In genomic region chr1:211335507-211336157, GRCh38 we compare ENCODE assay signal across 1 cellular context.
TF ChIP-seq lines count a peak whose summit lies in the region.

No MANE protein-coding gene starts in this region.

TF ChIP-seq in GM23338, 12 proteins besides CTCF, POLR2A, EP300 and RAD21 (continued from another document):
- no peak for TF ChIP-seq REST (IDR thresholded peaks at IDR 0.05; ENCODE audit: unreplicated experiment)
- TF ChIP-seq POLR2AphosphoS5 (IDR thresholded peaks at IDR 0.05; ENCODE audit: low read depth): no peak
- no peak for TF ChIP-seq NANOG (IDR thresholded peaks at IDR 0.05; ENCODE audit: borderline replicate concordance)
- no peak for TF ChIP-seq ETS1 (IDR thresholded peaks at IDR 0.05)
- no peak for TF ChIP-seq ZNF114 (CRISPR knock-in tag; IDR thresholded peaks at IDR 0.05)
- TF ChIP-seq EZH2phosphoT487 (IDR thresholded peaks at IDR 0.05; ENCODE audit: unreplicated experiment): no peak
- TF ChIP-seq STAT1 (IDR thresholded peaks at IDR 0.05; ENCODE audit: unreplicated experiment): no peak
